ENCODE assay signal across 1 cellular context in the genomic region with DNA sequence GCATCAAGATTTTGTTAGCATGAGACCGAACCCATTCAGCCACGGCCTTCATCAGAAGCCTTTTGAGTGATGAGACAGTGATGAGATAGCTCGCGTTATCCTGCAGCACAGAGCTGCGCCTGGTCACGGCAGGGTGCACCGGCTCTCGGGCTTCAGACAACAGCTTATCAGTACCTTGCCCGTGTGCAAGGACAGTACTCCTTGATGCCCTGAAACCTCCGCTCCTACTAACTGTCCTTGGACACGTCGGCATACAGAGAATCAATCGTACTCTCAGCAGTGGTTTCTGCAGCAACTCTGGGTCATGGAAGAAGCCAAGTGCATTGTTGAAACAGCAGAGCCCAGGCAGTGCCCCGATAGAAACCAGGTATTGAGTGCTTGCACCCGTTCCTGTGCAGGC.
TF ChIP-seq lines count a peak whose summit lies in the region.

No MANE protein-coding gene starts in this region.

TF ChIP-seq in K562, 482 proteins besides CTCF, POLR2A, EP300 and RAD21 (continued from another document and continues in another):
- TF ChIP-seq, protein P1, sequence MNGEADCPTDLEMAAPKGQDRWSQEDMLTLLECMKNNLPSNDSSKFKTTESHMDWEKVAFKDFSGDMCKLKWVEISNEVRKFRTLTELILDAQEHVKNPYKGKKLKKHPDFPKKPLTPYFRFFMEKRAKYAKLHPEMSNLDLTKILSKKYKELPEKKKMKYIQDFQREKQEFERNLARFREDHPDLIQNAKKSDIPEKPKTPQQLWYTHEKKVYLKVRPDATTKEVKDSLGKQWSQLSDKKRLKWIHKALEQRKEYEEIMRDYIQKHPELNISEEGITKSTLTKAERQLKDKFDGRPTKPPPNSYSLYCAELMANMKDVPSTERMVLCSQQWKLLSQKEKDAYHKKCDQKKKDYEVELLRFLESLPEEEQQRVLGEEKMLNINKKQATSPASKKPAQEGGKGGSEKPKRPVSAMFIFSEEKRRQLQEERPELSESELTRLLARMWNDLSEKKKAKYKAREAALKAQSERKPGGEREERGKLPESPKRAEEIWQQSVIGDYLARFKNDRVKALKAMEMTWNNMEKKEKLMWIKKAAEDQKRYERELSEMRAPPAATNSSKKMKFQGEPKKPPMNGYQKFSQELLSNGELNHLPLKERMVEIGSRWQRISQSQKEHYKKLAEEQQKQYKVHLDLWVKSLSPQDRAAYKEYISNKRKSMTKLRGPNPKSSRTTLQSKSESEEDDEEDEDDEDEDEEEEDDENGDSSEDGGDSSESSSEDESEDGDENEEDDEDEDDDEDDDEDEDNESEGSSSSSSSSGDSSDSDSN (IDR thresholded peaks at IDR 0.05; ENCODE audit: borderline replicate concordance in 1 of 2, low read depth in 2 of 2, low read length in 2 of 2): 0 out of 4 replicates have a peak, but pooled peaks of 1 of the 2 experiments have one; percentile 31
- TF ChIP-seq RNF2 (IDR thresholded peaks at IDR 0.05) (no peak), NR4A1 (CRISPR knock-in tag; IDR thresholded peaks at IDR 0.05) (no peak), NR4A1 (tag; IDR thresholded peaks at IDR 0.05) (no peak), POLR2AphosphoS5 (IDR thresholded peaks at IDR 0.05; ENCODE audit: control insufficient read depth, insufficient read depth, low read depth, low read length) (0 out of 2 replicates have a peak, but pooled peaks have one; percentile 30), ESRRA (IDR thresholded peaks at IDR 0.05; ENCODE audit: borderline replicate concordance, low read depth) (no peak), BHLHE40 (IDR thresholded peaks at IDR 0.05; ENCODE audit: low read length) (peak; percentile 54), CXXC5 (CRISPR knock-in tag; IDR thresholded peaks at IDR 0.05) (peak; percentile 61; the same call in 1 of the 2 replicates), MTA1 (IDR thresholded peaks at IDR 0.05; ENCODE audit: borderline replicate concordance) (no peak), ZSCAN32 (CRISPR knock-in tag; IDR thresholded peaks at IDR 0.05) (no peak), RAD51 (IDR thresholded peaks at IDR 0.05; ENCODE audit: borderline replicate concordance, low read depth) (no peak), POLR3G (IDR thresholded peaks at IDR 0.05; ENCODE audit: extremely low read depth, insufficient read length, insufficient replicate concordance) (no peak), GABPA (tag; conservative IDR thresholded peaks at IDR 0.05; ENCODE audit: low read depth) (no peak), SOX6 (IDR thresholded peaks at IDR 0.05) (0 out of 2 replicates have a peak, but pooled peaks have one; percentile 33), MYNN (IDR thresholded peaks at IDR 0.05) (0 out of 2 replicates have a peak, but pooled peaks have one; percentile 46), MYNN (CRISPR knock-in tag; IDR thresholded peaks at IDR 0.05) (no peak), ZNF274 (IDR thresholded peaks at IDR 0.05; ENCODE audit: borderline replicate concordance, low read depth, low read length) (no peak), TCF3 (CRISPR knock-in tag; IDR thresholded peaks at IDR 0.05) (peak; percentile 75), HEY1 (CRISPR knock-in tag; IDR thresholded peaks at IDR 0.05; ENCODE audit: borderline replicate concordance) (no peak), KDM4B (IDR thresholded peaks at IDR 0.05; ENCODE audit: borderline replicate concordance in 2 of 2, low read depth in 1 of 2) (no peak), HDGF (IDR thresholded peaks at IDR 0.05) (no peak), NCOR1 (IDR thresholded peaks at IDR 0.05) (peak; percentile 59; the same call in 1 of the 2 replicates), BCOR (IDR thresholded peaks at IDR 0.05) (0 out of 2 replicates have a peak, but pooled peaks have one; percentile 15), ZNF133 (CRISPR knock-in tag; IDR thresholded peaks at IDR 0.05) (no peak), DPF2 (IDR thresholded peaks at IDR 0.05) (peak; percentile 27; the same call in 1 of the 2 replicates), ATF7 (IDR thresholded peaks at IDR 0.05) (no peak)
- TF ChIP-seq, protein P2, sequence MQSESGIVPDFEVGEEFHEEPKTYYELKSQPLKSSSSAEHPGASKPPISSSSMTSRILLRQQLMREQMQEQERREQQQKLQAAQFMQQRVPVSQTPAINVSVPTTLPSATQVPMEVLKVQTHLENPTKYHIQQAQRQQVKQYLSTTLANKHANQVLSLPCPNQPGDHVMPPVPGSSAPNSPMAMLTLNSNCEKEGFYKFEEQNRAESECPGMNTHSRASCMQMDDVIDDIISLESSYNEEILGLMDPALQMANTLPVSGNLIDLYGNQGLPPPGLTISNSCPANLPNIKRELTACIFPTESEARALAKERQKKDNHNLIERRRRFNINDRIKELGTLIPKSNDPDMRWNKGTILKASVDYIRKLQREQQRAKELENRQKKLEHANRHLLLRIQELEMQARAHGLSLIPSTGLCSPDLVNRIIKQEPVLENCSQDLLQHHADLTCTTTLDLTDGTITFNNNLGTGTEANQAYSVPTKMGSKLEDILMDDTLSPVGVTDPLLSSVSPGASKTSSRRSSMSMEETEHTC (IDR thresholded peaks at IDR 0.05): no peak
- TF ChIP-seq, protein P3, sequence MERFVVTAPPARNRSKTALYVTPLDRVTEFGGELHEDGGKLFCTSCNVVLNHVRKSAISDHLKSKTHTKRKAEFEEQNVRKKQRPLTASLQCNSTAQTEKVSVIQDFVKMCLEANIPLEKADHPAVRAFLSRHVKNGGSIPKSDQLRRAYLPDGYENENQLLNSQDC (CRISPR knock-in tag; IDR thresholded peaks at IDR 0.05): no peak
- TF ChIP-seq, protein P4, sequence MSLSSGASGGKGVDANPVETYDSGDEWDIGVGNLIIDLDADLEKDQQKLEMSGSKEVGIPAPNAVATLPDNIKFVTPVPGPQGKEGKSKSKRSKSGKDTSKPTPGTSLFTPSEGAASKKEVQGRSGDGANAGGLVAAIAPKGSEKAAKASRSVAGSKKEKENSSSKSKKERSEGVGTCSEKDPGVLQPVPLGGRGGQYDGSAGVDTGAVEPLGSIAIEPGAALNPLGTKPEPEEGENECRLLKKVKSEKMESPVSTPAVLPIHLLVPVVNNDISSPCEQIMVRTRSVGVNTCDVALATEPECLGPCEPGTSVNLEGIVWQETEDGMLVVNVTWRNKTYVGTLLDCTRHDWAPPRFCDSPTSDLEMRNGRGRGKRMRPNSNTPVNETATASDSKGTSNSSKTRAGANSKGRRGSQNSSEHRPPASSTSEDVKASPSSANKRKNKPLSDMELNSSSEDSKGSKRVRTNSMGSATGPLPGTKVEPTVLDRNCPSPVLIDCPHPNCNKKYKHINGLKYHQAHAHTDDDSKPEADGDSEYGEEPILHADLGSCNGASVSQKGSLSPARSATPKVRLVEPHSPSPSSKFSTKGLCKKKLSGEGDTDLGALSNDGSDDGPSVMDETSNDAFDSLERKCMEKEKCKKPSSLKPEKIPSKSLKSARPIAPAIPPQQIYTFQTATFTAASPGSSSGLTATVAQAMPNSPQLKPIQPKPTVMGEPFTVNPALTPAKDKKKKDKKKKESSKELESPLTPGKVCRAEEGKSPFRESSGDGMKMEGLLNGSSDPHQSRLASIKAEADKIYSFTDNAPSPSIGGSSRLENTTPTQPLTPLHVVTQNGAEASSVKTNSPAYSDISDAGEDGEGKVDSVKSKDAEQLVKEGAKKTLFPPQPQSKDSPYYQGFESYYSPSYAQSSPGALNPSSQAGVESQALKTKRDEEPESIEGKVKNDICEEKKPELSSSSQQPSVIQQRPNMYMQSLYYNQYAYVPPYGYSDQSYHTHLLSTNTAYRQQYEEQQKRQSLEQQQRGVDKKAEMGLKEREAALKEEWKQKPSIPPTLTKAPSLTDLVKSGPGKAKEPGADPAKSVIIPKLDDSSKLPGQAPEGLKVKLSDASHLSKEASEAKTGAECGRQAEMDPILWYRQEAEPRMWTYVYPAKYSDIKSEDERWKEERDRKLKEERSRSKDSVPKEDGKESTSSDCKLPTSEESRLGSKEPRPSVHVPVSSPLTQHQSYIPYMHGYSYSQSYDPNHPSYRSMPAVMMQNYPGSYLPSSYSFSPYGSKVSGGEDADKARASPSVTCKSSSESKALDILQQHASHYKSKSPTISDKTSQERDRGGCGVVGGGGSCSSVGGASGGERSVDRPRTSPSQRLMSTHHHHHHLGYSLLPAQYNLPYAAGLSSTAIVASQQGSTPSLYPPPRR (CRISPR knock-in tag; IDR thresholded peaks at IDR 0.05; ENCODE audit: borderline replicate concordance): no peak
- TF ChIP-seq, protein P5, sequence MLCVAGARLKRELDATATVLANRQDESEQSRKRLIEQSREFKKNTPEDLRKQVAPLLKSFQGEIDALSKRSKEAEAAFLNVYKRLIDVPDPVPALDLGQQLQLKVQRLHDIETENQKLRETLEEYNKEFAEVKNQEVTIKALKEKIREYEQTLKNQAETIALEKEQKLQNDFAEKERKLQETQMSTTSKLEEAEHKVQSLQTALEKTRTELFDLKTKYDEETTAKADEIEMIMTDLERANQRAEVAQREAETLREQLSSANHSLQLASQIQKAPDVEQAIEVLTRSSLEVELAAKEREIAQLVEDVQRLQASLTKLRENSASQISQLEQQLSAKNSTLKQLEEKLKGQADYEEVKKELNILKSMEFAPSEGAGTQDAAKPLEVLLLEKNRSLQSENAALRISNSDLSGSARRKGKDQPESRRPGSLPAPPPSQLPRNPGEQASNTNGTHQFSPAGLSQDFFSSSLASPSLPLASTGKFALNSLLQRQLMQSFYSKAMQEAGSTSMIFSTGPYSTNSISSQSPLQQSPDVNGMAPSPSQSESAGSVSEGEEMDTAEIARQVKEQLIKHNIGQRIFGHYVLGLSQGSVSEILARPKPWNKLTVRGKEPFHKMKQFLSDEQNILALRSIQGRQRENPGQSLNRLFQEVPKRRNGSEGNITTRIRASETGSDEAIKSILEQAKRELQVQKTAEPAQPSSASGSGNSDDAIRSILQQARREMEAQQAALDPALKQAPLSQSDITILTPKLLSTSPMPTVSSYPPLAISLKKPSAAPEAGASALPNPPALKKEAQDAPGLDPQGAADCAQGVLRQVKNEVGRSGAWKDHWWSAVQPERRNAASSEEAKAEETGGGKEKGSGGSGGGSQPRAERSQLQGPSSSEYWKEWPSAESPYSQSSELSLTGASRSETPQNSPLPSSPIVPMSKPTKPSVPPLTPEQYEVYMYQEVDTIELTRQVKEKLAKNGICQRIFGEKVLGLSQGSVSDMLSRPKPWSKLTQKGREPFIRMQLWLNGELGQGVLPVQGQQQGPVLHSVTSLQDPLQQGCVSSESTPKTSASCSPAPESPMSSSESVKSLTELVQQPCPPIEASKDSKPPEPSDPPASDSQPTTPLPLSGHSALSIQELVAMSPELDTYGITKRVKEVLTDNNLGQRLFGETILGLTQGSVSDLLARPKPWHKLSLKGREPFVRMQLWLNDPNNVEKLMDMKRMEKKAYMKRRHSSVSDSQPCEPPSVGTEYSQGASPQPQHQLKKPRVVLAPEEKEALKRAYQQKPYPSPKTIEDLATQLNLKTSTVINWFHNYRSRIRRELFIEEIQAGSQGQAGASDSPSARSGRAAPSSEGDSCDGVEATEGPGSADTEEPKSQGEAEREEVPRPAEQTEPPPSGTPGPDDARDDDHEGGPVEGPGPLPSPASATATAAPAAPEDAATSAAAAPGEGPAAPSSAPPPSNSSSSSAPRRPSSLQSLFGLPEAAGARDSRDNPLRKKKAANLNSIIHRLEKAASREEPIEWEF (CRISPR knock-in tag; IDR thresholded peaks at IDR 0.05): no peak
- TF ChIP-seq, protein P6, sequence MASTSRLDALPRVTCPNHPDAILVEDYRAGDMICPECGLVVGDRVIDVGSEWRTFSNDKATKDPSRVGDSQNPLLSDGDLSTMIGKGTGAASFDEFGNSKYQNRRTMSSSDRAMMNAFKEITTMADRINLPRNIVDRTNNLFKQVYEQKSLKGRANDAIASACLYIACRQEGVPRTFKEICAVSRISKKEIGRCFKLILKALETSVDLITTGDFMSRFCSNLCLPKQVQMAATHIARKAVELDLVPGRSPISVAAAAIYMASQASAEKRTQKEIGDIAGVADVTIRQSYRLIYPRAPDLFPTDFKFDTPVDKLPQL (IDR thresholded peaks at IDR 0.05; ENCODE audit: extremely low read depth, insufficient read length): no peak
- TF ChIP-seq, protein P7, sequence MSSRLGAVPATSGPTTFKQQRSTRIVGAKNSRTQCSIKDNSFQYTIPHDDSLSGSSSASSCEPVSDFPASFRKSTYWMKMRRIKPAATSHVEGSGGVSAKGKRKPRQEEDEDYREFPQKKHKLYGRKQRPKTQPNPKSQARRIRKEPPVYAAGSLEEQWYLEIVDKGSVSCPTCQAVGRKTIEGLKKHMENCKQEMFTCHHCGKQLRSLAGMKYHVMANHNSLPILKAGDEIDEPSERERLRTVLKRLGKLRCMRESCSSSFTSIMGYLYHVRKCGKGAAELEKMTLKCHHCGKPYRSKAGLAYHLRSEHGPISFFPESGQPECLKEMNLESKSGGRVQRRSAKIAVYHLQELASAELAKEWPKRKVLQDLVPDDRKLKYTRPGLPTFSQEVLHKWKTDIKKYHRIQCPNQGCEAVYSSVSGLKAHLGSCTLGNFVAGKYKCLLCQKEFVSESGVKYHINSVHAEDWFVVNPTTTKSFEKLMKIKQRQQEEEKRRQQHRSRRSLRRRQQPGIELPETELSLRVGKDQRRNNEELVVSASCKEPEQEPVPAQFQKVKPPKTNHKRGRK (tag; IDR thresholded peaks at IDR 0.05): no peak
- TF ChIP-seq, protein P8, sequence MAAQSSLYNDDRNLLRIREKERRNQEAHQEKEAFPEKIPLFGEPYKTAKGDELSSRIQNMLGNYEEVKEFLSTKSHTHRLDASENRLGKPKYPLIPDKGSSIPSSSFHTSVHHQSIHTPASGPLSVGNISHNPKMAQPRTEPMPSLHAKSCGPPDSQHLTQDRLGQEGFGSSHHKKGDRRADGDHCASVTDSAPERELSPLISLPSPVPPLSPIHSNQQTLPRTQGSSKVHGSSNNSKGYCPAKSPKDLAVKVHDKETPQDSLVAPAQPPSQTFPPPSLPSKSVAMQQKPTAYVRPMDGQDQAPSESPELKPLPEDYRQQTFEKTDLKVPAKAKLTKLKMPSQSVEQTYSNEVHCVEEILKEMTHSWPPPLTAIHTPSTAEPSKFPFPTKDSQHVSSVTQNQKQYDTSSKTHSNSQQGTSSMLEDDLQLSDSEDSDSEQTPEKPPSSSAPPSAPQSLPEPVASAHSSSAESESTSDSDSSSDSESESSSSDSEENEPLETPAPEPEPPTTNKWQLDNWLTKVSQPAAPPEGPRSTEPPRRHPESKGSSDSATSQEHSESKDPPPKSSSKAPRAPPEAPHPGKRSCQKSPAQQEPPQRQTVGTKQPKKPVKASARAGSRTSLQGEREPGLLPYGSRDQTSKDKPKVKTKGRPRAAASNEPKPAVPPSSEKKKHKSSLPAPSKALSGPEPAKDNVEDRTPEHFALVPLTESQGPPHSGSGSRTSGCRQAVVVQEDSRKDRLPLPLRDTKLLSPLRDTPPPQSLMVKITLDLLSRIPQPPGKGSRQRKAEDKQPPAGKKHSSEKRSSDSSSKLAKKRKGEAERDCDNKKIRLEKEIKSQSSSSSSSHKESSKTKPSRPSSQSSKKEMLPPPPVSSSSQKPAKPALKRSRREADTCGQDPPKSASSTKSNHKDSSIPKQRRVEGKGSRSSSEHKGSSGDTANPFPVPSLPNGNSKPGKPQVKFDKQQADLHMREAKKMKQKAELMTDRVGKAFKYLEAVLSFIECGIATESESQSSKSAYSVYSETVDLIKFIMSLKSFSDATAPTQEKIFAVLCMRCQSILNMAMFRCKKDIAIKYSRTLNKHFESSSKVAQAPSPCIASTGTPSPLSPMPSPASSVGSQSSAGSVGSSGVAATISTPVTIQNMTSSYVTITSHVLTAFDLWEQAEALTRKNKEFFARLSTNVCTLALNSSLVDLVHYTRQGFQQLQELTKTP (IDR thresholded peaks at IDR 0.05; ENCODE audit: low read depth in 1 of 2, partially characterized antibody in 2 of 2): no peak
